Comparison of ENCODE assay signal across 22 cellular contexts in the genomic region with DNA sequence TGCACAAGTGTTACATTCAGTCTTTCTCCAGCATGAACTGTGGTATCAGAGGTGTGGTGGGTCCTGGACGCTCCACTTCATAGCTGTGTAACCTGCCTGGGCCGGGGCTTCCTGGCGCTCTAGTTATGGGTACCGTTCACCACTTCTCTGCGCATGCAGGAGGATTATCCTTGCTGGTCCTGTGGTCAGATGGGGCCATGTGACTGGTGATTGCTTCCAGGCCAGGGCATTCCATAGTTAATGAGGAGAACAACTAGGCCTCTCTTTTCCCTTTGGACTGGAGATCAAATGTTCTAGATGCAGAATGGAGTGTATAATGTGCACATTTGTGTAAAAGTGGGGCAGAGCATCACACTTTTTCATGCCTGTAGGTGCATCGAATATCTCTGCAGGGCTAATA.
"Had no signal": no experiment of that assay in that cellular context is flagged by ENCODE, and none has a peak within 500 bp of the region (broad histone marks: within the 10 kb centered on the region; RNA-seq: fewer than 3 reads in every experiment).

No MANE protein-coding gene starts in this region.

- H3K9me3 ChIP-seq: MG63 had no signal

- ATAC-seq: HepG2, SK-N-SH treated with all-trans-retinoic acid at 6 μM for 48 hours had no signal

- DNase-seq: IMR-90, Karpas-422, KG1, MG63, NCI-H1092, NCI-H1105 treated with DMSO at 0.1 percent for 48 hours, NCI-H1417 treated with DMSO at 0.1 percent for 48 hours, NCI-H146, NCI-H187, NCI-H2029, NCI-H2081 treated with DMSO at 0.1 percent for 48 hours, NCI-H2171, NCI-H226, NCI-H446, NCI-H510A, NCI-H524 treated with DMSO at 0.1 percent for 48 hours, NCI-H69, NCI-H774, RPMI8226, SHP77 had no signal

- H3K4me3 ChIP-seq: MG63 had no signal

- H3K27me3 ChIP-seq: MG63 had no signal

- H3K36me3 ChIP-seq: MG63 had no signal
